In the genomic region with DNA sequence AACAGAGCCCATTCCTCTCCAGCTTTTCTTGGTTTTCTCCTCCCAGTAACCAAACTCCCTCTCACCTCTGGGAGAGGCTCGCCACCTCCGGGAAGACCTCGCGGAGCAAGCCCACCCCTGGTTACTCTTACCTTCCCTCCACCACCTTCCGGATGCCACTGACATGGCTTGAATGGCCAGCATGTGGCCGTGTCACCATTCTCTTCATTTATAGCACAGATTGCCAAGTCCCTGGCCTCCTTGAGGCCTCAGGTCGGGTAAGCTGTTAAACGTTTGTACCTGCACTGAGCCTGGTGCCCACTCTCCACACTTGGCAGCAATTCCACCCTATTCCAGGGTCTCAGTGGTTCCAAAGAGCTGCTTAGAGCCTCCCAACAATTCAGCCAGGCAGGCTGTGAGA, we compare ENCODE assay signal across 15 cellular contexts. TPM values are rescaled to one million over a fixed set of nuclear protein-coding genes. Genes with fewer than 3 reads are reported as not detected.
DNase-seq lines count a peak whose midpoint lies in the region; ATAC-seq and TF ChIP-seq lines count a peak whose summit lies in the region.
"Had no signal": no experiment of that assay in that cellular context is flagged by ENCODE, and none has a peak within 500 bp of the region (broad histone marks: within the 10 kb centered on the region; RNA-seq: fewer than 3 reads in every experiment).

No MANE protein-coding gene starts in this region.

- H2AFZ ChIP-seq in DND-41 (ENCODE audit: low read depth, low read length) = no peak overlapping the region

- H3K4me1 ChIP-seq in BLaER1 treated with 17β-estradiol and CSF1 and Interleukin-3, amounts not matched to agents 10 nM and 100 nM = peaks cover 83 to 100% (median 99%) of the 10 kb centered on the region in 10 experiments
- H3K4me1 ChIP-seq in DND-41 (ENCODE audit: insufficient read depth, low read length) (peaks cover 64% of the 10 kb centered on the region), endodermal cell (ENCODE audit: control insufficient read depth, insufficient read depth, low read length) (no peaks in the 10 kb centered on the region), spleen (peaks cover 17 to 81% (median 40%) of the 10 kb centered on the region in 6 donors)

- peaks cover 13% of the 10 kb centered on the region for H3K79me2 ChIP-seq in DND-41 (ENCODE audit: insufficient read depth, low read length)

- no peaks in the 10 kb centered on the region for H3K9me3 Mint-ChIP-seq in endodermal cell
- H3K9me3 Mint-ChIP-seq: activated T-cell treated with anti-CD3 and anti-CD28 coated beads, Interleukin-2, amount 50 U/mL, for 4 hours had no signal

- no peak overlapping the region for H3K4me3 ChIP-seq in BLaER1 treated with 17β-estradiol and CSF1 and Interleukin-3, amounts not matched to agents 10 nM and 100 nM
- H3K4me3 ChIP-seq in DND-41 (ENCODE audit: low read depth in 1 of 2, low read length in 2 of 2) (no peak overlapping the region), endodermal cell (ENCODE audit: low read length) (no peak overlapping the region), spleen (no peak overlapping the region)

- peak overlapping the region in 2 of 11 experiments; percentile 47 to 54; a peak in 3 of 22 replicates for H3K27ac ChIP-seq in BLaER1 treated with 17β-estradiol and CSF1 and Interleukin-3, amounts not matched to agents 10 nM and 100 nM
- H3K27ac ChIP-seq in DND-41 (ENCODE audit: low read length) (peak overlapping the region; percentile 99), endodermal cell (ENCODE audit: low read depth, low read length) (no peak overlapping the region), spleen (no peak overlapping the region)
- H3K27ac ChIP-seq: brain microvascular endothelial cell, KMS-11 had no signal

- no peak for TF ChIP-seq CTCF in DND-41 (IDR thresholded peaks at IDR 0.05; ENCODE audit: borderline replicate concordance, extremely low read depth, low read length, poor library complexity, severe bottlenecking)
- no peak for TF ChIP-seq CTCF in endodermal cell (conservative IDR thresholded peaks at IDR 0.05)
- no peak for TF ChIP-seq CTCF in spleen (IDR thresholded peaks at IDR 0.05 in 8 of 11, conservative IDR thresholded peaks at IDR 0.05 in 3 of 11)

- intact Hi-C loops in spleen (cut with DNase I; ENCODE audit: low total_unique reads) = no loop called here

- 91 to 93% methylated on average over 5 to 8 of the region's 8 CpGs for WGBS in endodermal cell (ENCODE audit: insufficient coverage in 1 of 2, insufficient read length in 1 of 2), 2 experiments
- WGBS in spleen, 5 donors = 91 to 94% (median 93%) methylated on average over 8 of the region's 8 CpGs

- no peak overlapping the region for H3K27ac Mint-ChIP-seq in endodermal cell

- no peaks in the 10 kb centered on the region for H3K9me3 ChIP-seq in BLaER1 treated with 17β-estradiol and CSF1 and Interleukin-3, amounts not matched to agents 10 nM and 100 nM (replicated peaks in 1 of 11)
- H3K9me3 ChIP-seq in DND-41 (ENCODE audit: insufficient read depth, low read length, severe bottlenecking) (no peaks in the 10 kb centered on the region), endodermal cell (ENCODE audit: control insufficient read depth, low read length) (no peaks in the 10 kb centered on the region), spleen (no peaks in the 10 kb centered on the region)

- H3K9ac ChIP-seq in BLaER1 treated with 17β-estradiol and CSF1 and Interleukin-3, amounts not matched to agents 10 nM and 100 nM = no peak overlapping the region
- H3K9ac ChIP-seq in DND-41 (ENCODE audit: low read depth, low read length) = no peak overlapping the region
- H3K9ac ChIP-seq in endodermal cell (ENCODE audit: extremely low read depth, low read length, poor library complexity, severe bottlenecking) = no peak overlapping the region
- H3K9ac ChIP-seq: KMS-11 had no signal

- H3K36me3 ChIP-seq in BLaER1 treated with 17β-estradiol and CSF1 and Interleukin-3, amounts not matched to agents 10 nM and 100 nM = no peaks in the 10 kb centered on the region
- H3K36me3 ChIP-seq in DND-41 (ENCODE audit: insufficient read depth, low read length) = peaks cover 19% of the 10 kb centered on the region
- H3K36me3 ChIP-seq in endodermal cell (ENCODE audit: control insufficient read depth, insufficient read depth, low read length) = no peaks in the 10 kb centered on the region
- peaks cover 0 to 17% (median 0%) of the 10 kb centered on the region in 6 donors for H3K36me3 ChIP-seq in spleen
- H3K36me3 ChIP-seq: brain microvascular endothelial cell had no signal

- DNase-seq in DND-41 = no peak
- DNase-seq in endodermal cell = peak; percentile 27
- DNase-seq in spleen = peak; percentile 39
- DNase-seq in middle frontal gyrus (ENCODE audit: extremely low spot score, low spot score) = no peak
- DNase-seq in AG20443 (ENCODE audit: low spot score) = no peak
- DNase-seq: activated CD4-positive, alpha-beta T cell treated with anti-CD3 and anti-CD28 coated beads, Interleukin-2, amount 50 U/mL, for 4 hours; activated T-cell treated with anti-CD3 and anti-CD28 coated beads, Interleukin-2, amount 50 U/mL, for 4 hours; brain microvascular endothelial cell; glutamatergic neuron; NCI-H1048; PC-3 had no signal

- no peak overlapping the region for H3K4me3 Mint-ChIP-seq in endodermal cell
- H3K4me3 Mint-ChIP-seq: activated T-cell treated with anti-CD3 and anti-CD28 coated beads, Interleukin-2, amount 50 U/mL, for 4 hours had no signal

- H3K4me1 Mint-ChIP-seq in endodermal cell = peaks cover 22% of the 10 kb centered on the region

- ATAC-seq in DND-41 (ENCODE audit: insufficient read depth, low read depth) = no peak
- no peak for ATAC-seq in HG02970 (IDR thresholded peaks at IDR 0.05; ENCODE audit: low FRiP score, unreplicated experiment)
- ATAC-seq: activated T-cell treated with anti-CD3 and anti-CD28 coated beads, Interleukin-2, amount 50 U/mL, for 4 hours; PC-3 had no signal

- peaks cover 2% of the 10 kb centered on the region for H3K27me3 Mint-ChIP-seq in endodermal cell (ENCODE audit: insufficient read depth)

- no peaks in the 10 kb centered on the region for H4K20me1 ChIP-seq in BLaER1 treated with 17β-estradiol and CSF1 and Interleukin-3, amounts not matched to agents 10 nM and 100 nM
- H4K20me1 ChIP-seq in DND-41 (ENCODE audit: insufficient read depth, low read length) = no peaks in the 10 kb centered on the region

- no peak for TF ChIP-seq POLR2A in spleen (IDR thresholded peaks at IDR 0.05)

- H3K4me2 ChIP-seq in BLaER1 treated with 17β-estradiol and CSF1 and Interleukin-3, amounts not matched to agents 10 nM and 100 nM = peak overlapping the region in 10 of 11 experiments; percentile 76 to 98 (median 88); a peak in 19 of 22 replicates
- no peak overlapping the region for H3K4me2 ChIP-seq in DND-41 (ENCODE audit: insufficient read depth, low read length)
- H3K4me2 ChIP-seq: KMS-11 had no signal

- H3K27me3 ChIP-seq in BLaER1 treated with 17β-estradiol and CSF1 and Interleukin-3, amounts not matched to agents 10 nM and 100 nM = no peaks in the 10 kb centered on the region
- H3K27me3 ChIP-seq in DND-41 (ENCODE audit: insufficient read depth, low read length, poor library complexity) = no peaks in the 10 kb centered on the region
- no peaks in the 10 kb centered on the region for H3K27me3 ChIP-seq in endodermal cell (ENCODE audit: control insufficient read depth, insufficient read depth, low read length, poor library complexity, severe bottlenecking)
- peaks cover 0 to 8% (median 0%) of the 10 kb centered on the region in 7 donors for H3K27me3 ChIP-seq in spleen (replicated peaks in 1 of 7)
- H3K27me3 ChIP-seq: brain microvascular endothelial cell had no signal

- peaks cover under 1% of the 10 kb centered on the region for H3K36me3 Mint-ChIP-seq in endodermal cell (ENCODE audit: low read depth)

RNA-seq across cellular contexts. Expression of a gene that starts 8.0 kb away (rescaled TPM):
- total RNA-seq in endodermal cell (1 to 10 TPM; 3.0 TPM), spleen (10 to 100 TPM in 2 of 7 donors, 1 to 10 TPM in 5; 4.7 to 20.0 (median 7.3) TPM)
- polyA plus RNA-seq in endodermal cell (2013, experiment 1 of 2) = 1.0 TPM
- 1.3 TPM for polyA plus RNA-seq in endodermal cell (2013, experiment 2 of 2)
- polyA plus RNA-seq in spleen = 10 to 100 TPM in 1 of 3 donors, 1 to 10 TPM in 2; 8.3 to 18.4 (median 9.8) TPM
- total RNA-seq: Daoy, PC-3 had no signal

RNA-seq across cellular contexts. Expression of a gene that starts 35.5 kb away (rescaled TPM):
- total RNA-seq in endodermal cell = 10 to 100 TPM in 1 of 2 donors, 1 to 10 TPM in 1; 5.6 to 10.9 TPM
- 1.4 TPM for polyA plus RNA-seq in endodermal cell (2013, experiment 1 of 2)
- polyA plus RNA-seq in endodermal cell (2013, experiment 2 of 2) = 0.50 TPM
- total RNA-seq in spleen = 10 to 100 TPM in 1 of 7 donors, 1 to 10 TPM in 5, under 1 TPM in 1; 0.54 to 10.7 (median 3.6) TPM
- polyA plus RNA-seq in spleen = under 1 TPM; 0.07 to 0.41 (median 0.35) TPM
- total RNA-seq: activated T-cell treated with anti-CD3 and anti-CD28 coated beads, Interleukin-2, amount 50 U/mL, for 4 hours; Daoy; PC-3 had no signal

RNA-seq across cellular contexts. Expression of a gene that starts 43.9 kb away (rescaled TPM):
- total RNA-seq in endodermal cell = 10 to 100 TPM; 54.1 to 61.8 TPM
- 197 TPM for polyA plus RNA-seq in endodermal cell (2013, experiment 1 of 2)
- polyA plus RNA-seq in endodermal cell (2013, experiment 2 of 2) = 184 TPM
- 100 to 1,000 TPM in 5 of 7 donors, 10 to 100 TPM in 2; 75.4 to 230 (median 140) TPM for total RNA-seq in spleen
- polyA plus RNA-seq in spleen = 10 to 100 TPM; 40.8 to 71.5 (median 51.4) TPM
- total RNA-seq: PC-3 had no signal

Comparison
In these comparisons a context has a peak if more than half of its experiments do, and no peak if none do; other contexts are left out.
1. DNase-seq: peak in endodermal cell (single experiment) and spleen (single experiment); none in DND-41 (single experiment), middle frontal gyrus (single experiment) and AG20443 (single experiment).